28 cellular contexts compared by ENCODE assay signal in genomic region chr2:175176624-175177023, GRCh38.
"Had no signal": no experiment of that assay in that cellular context is flagged by ENCODE, and none has a peak within 500 bp of the region (broad histone marks: within the 10 kb centered on the region; RNA-seq: fewer than 3 reads in every experiment).

No MANE protein-coding gene starts in this region.

- H3K27me3 ChIP-seq: ascending aorta, dorsolateral prefrontal cortex, gastroesophageal sphincter, hepatocyte, neutrophil, sigmoid colon, stomach, suprapubic skin, tibial artery, upper lobe of right lung had no signal

- DNase-seq: activated B cell treated with CpG ODN at 0.5 μM for 24 hours; activated CD4-positive, alpha-beta T cell treated with anti-CD3 and anti-CD28 coated beads, Interleukin-2, amount 50 U/mL, for 1 hour; activated CD8-positive, alpha-beta memory T cell treated with anti-CD3 and anti-CD28 coated beads, Interleukin-2, amount 10 ng/mL, durations not matched to agents 7 days and 5 days; activated CD8-positive, alpha-beta T cell treated with anti-CD3 and anti-CD28 coated beads, Interleukin-2, amount 10 ng/mL, durations not matched to agents 7 days and 5 days; activated gamma-delta T cell treated with Interleukin-2 at 50 U/mL for 16 hours; dorsolateral prefrontal cortex; effector memory CD4-positive, alpha-beta T cell; islet precursor cell; left ventricle myocardium inferior; mesendoderm; nephron progenitor cell; sigmoid colon; stimulated activated CD4-positive, alpha-beta T cell treated with anti-CD3 and anti-CD28 coated beads, Interleukin-15, amount 100 ng/mL, for 24 hours; stimulated activated CD4-positive, alpha-beta T cell treated with anti-CD3 and anti-CD28 coated beads, Interleukin-2, amount 100 ng/mL, for 24 hours; stimulated activated naive B cell treated with anti-CD40 and anti-IgM and Interleukin-4, amounts not matched to agents 10 μg/mL and 1 μg/mL and 100 μg/mL, for 72 hours; stomach; tibial artery; upper lobe of right lung had no signal

- H3K27me3 Mint-ChIP-seq: activated B cell treated with CpG ODN at 0.5 μM for 24 hours; activated CD8-positive, alpha-beta memory T cell treated with anti-CD3 and anti-CD28 coated beads, Interleukin-2, amount 10 ng/mL, durations not matched to agents 7 days and 5 days; stimulated activated naive B cell treated with anti-CD40 and anti-IgM and Interleukin-4, amounts not matched to agents 10 μg/mL and 1 μg/mL and 100 μg/mL, for 72 hours had no signal

- H3K4me3 Mint-ChIP-seq: activated B cell treated with CpG ODN at 0.5 μM for 24 hours; activated CD8-positive, alpha-beta memory T cell treated with anti-CD3 and anti-CD28 coated beads, Interleukin-2, amount 10 ng/mL, durations not matched to agents 7 days and 5 days; activated CD8-positive, alpha-beta T cell treated with anti-CD3 and anti-CD28 coated beads, Interleukin-2, amount 10 ng/mL, durations not matched to agents 7 days and 5 days; brain; nephron progenitor cell; stimulated activated naive B cell treated with anti-CD40 and anti-IgM and Interleukin-4, amounts not matched to agents 10 μg/mL and 1 μg/mL and 100 μg/mL, for 72 hours had no signal

- ATAC-seq: activated CD8-positive, alpha-beta memory T cell treated with anti-CD3 and anti-CD28 coated beads, Interleukin-2, amount 10 ng/mL, durations not matched to agents 7 days and 5 days; activated CD8-positive, alpha-beta T cell treated with anti-CD3 and anti-CD28 coated beads, Interleukin-2, amount 10 ng/mL, durations not matched to agents 7 days and 5 days; activated naive CD4-positive, alpha-beta T cell treated with anti-CD3 and anti-CD28 coated beads, Interleukin-2, amount 50 U/mL, for 72 hours; gastroesophageal sphincter; stimulated activated naive B cell treated with anti-CD40 and anti-IgM and Interleukin-4, amounts not matched to agents 10 μg/mL and 1 μg/mL and 100 μg/mL, for 72 hours; upper lobe of right lung had no signal

- H3K27ac Mint-ChIP-seq: activated B cell treated with CpG ODN at 0.5 μM for 24 hours; brain; nephron progenitor cell; stimulated activated naive B cell treated with anti-CD40 and anti-IgM and Interleukin-4, amounts not matched to agents 10 μg/mL and 1 μg/mL and 100 μg/mL, for 72 hours had no signal

- H3K27ac ChIP-seq: ascending aorta, coronary artery, dorsolateral prefrontal cortex, gastroesophageal sphincter, hepatocyte, left ventricle myocardium inferior, neutrophil, sigmoid colon, stomach, suprapubic skin, tibial artery, upper lobe of right lung had no signal

- H3K4me3 ChIP-seq: ascending aorta, coronary artery, dorsolateral prefrontal cortex, gastroesophageal sphincter, hepatocyte, left ventricle myocardium inferior, lung, sigmoid colon, smooth muscle cell, stomach, suprapubic skin, tibial artery, upper lobe of right lung had no signal

- H3K9me3 Mint-ChIP-seq: activated B cell treated with CpG ODN at 0.5 μM for 24 hours; stimulated activated naive B cell treated with anti-CD40 and anti-IgM and Interleukin-4, amounts not matched to agents 10 μg/mL and 1 μg/mL and 100 μg/mL, for 72 hours had no signal

- H3K9me3 ChIP-seq: ascending aorta, gastroesophageal sphincter, left ventricle myocardium inferior, neutrophil, sigmoid colon, stomach, suprapubic skin, tibial artery, upper lobe of right lung had no signal

- H3K4me1 ChIP-seq: upper lobe of right lung had no signal

- H3K4me2 ChIP-seq: hepatocyte, smooth muscle cell had no signal

- H2AFZ ChIP-seq: hepatocyte had no signal
